2 cellular contexts compared by ENCODE assay signal in the genomic region with DNA sequence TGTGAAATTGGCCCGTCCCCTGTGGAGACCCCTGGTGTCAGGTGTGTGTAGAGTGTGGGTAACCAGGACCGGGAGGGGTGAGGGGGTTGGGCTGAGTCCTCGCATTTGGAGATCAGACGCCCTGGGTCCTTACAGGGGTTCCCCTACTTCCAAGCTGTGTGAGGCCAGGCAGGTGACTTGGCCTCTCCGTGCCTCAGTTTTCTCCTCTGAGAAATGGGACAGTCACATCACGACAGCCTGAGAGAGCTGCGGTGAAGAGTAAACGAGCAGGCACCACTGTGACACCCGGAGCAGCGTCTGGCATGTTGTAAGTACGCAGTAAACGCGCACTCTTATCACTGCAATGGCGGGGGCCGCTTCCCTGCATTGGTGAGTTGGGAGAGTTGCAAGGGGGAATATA.
A peak's percentile ranks its signal among the peaks of the same experiment; 100 is the strongest.
TF ChIP-seq lines count a peak whose summit lies in the region.

No MANE protein-coding gene starts in this region.

TF ChIP-seq in HepG2, 621 proteins besides CTCF, POLR2A, EP300 and RAD21:
- TF ChIP-seq NBN (conservative IDR thresholded peaks at IDR 0.05) (no peak), ETV6 (CRISPR knock-in tag; conservative IDR thresholded peaks at IDR 0.05) (no peak), TP53 (CRISPR knock-in tag; conservative IDR thresholded peaks at IDR 0.05) (no peak), ZSCAN20 (CRISPR knock-in tag; IDR thresholded peaks at IDR 0.05; ENCODE audit: borderline replicate concordance) (no peak), LBX2 (CRISPR knock-in tag; IDR thresholded peaks at IDR 0.05; ENCODE audit: borderline replicate concordance) (no peak), ZMYM3 (CRISPR knock-in tag; IDR thresholded peaks at IDR 0.05) (peak; percentile 56; the same call in 1 of the 2 replicates), ZNF629 (CRISPR knock-in tag; conservative IDR thresholded peaks at IDR 0.05) (peak; percentile 83), SRSF9 (IDR thresholded peaks at IDR 0.05; ENCODE audit: borderline replicate concordance, insufficient read depth, low read depth, low read length, poor library complexity, severe bottlenecking) (no peak), HOXD1 (CRISPR knock-in tag; IDR thresholded peaks at IDR 0.05) (no peak)
- TF ChIP-seq, protein P1, sequence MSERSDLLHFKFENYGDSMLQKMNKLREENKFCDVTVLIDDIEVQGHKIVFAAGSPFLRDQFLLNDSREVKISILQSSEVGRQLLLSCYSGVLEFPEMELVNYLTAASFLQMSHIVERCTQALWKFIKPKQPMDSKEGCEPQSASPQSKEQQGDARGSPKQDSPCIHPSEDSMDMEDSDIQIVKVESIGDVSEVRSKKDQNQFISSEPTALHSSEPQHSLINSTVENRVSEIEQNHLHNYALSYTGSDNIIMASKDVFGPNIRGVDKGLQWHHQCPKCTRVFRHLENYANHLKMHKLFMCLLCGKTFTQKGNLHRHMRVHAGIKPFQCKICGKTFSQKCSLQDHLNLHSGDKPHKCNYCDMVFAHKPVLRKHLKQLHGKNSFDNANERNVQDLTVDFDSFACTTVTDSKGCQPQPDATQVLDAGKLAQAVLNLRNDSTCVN (CRISPR knock-in tag; IDR thresholded peaks at IDR 0.05; ENCODE audit: borderline replicate concordance) = no peak

TF ChIP-seq in H1, 55 proteins besides CTCF, POLR2A, EP300 and RAD21:
- TF ChIP-seq USF2 (IDR thresholded peaks at IDR 0.05; ENCODE audit: low read length) (no peak), KDM1A (IDR thresholded peaks at IDR 0.05; ENCODE audit: borderline replicate concordance, low read length) (peak; percentile 46; the same call in 1 of the 2 replicates)
